ENCODE assay signal across 26 cellular contexts in the genomic region with DNA sequence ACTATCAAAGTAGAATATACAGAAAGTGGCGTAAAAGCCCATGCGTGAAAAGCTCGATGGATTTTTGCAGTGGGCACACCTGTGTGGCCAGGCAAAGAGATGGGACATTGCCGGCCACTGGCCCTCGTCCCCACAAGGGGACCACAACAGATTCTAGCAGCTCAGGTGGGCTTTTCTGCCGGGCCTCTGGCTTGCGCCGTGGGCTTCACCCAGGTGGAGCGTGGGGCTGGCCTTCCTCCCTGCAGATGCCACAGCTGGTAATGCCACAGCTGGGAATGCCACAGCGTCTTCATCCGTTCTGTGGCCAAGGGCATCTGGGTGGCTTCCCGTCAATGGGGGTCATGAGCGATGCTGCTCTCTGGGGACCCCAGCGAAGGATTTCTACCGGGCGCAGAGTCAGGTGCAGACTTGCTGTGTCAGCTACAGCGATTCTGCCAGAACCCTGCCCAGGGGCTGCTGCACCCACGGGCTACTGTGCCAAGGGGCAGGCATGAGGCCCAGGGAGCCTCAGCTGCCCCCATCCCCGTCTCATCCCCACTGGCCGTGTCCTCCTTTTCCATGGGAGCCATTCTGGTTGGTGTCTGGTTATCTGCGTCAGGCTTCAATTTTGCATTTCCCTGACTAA. TPM values are rescaled to one million over a fixed set of nuclear protein-coding genes. Genes with fewer than 3 reads are reported as not detected.
"Had no signal": no experiment of that assay in that cellular context is flagged by ENCODE, and none has a peak within 500 bp of the region (broad histone marks: within the 10 kb centered on the region; RNA-seq: fewer than 3 reads in every experiment).

No MANE protein-coding gene starts in this region.

- ATAC-seq: activated CD4-positive, CD25-positive, alpha-beta regulatory T cell treated with anti-CD3 and anti-CD28 coated beads, Interleukin-2, amount 50 U/mL, for 24 hours; activated T-helper 17 cell treated with anti-CD3 and anti-CD28 coated beads, Interleukin-2, amount 50 U/mL, for 72 hours; gastrocnemius medialis; naive thymus-derived CD8-positive, alpha-beta T cell; stimulated activated naive CD8-positive, alpha-beta T cell treated with anti-CD3 and anti-CD28 coated beads, Interleukin-15, Interleukin-2, amounts not matched to agents 100 U/mL and 50 U/mL, for 24 hours had no signal

- H3K36me3 Mint-ChIP-seq: mesothelial cell of epicardium had no signal

- H3K4me1 ChIP-seq: adrenal gland, gastrocnemius medialis, neural progenitor cell, prostate gland had no signal

- H3K36me3 ChIP-seq: adrenal gland, esophagus squamous epithelium, neural progenitor cell, prostate gland had no signal

- DNase-seq: activated CD4-positive, alpha-beta memory T cell treated with anti-CD3 and anti-CD28 coated beads, Interleukin-2, amount 10 ng/mL, durations not matched to agents 7 days and 5 days; activated CD4-positive, alpha-beta T cell treated with anti-CD3 and anti-CD28 coated beads, Interleukin-2, amount 10 ng/mL, durations not matched to agents 24 days and 14 days; esophagus squamous epithelium; gastrocnemius medialis; hypothalamus; naive thymus-derived CD8-positive, alpha-beta T cell; stimulated activated CD4-positive, alpha-beta T cell treated with anti-CD3 and anti-CD28 coated beads, Interleukin-12 subunit alpha, Interleukin-12 subunit beta, amount 100 ng/mL, for 4 hours; stimulated activated CD4-positive, alpha-beta T cell treated with anti-CD3 and anti-CD28 coated beads, Interleukin-4, amount 100 ng/mL, for 4 hours; stimulated activated naive CD8-positive, alpha-beta T cell treated with anti-CD3 and anti-CD28 coated beads, Interleukin-15, Interleukin-2, amounts not matched to agents 100 U/mL and 50 U/mL, for 24 hours had no signal

- H3K9ac ChIP-seq: neural progenitor cell had no signal

- H3K27ac Mint-ChIP-seq: activated CD4-positive, alpha-beta memory T cell treated with anti-CD3 and anti-CD28 coated beads, Interleukin-2, amount 10 ng/mL, durations not matched to agents 7 days and 5 days; activated CD4-positive, alpha-beta T cell treated with anti-CD3 and anti-CD28 coated beads, Interleukin-2, amount 10 ng/mL, durations not matched to agents 24 days and 14 days; activated naive CD8-positive, alpha-beta T cell; activated T-helper 17 cell treated with anti-CD3 and anti-CD28 coated beads, Interleukin-2, amount 50 U/mL, for 72 hours; mesothelial cell of epicardium; neural progenitor cell had no signal

- H3K9me3 ChIP-seq: gastrocnemius medialis, prostate gland had no signal

- H3K4me3 ChIP-seq: adrenal gland, dorsolateral prefrontal cortex, esophagus squamous epithelium, gastrocnemius medialis, neural progenitor cell, prostate gland had no signal

- H3K27me3 Mint-ChIP-seq: activated CD4-positive, alpha-beta memory T cell treated with anti-CD3 and anti-CD28 coated beads, Interleukin-2, amount 10 ng/mL, durations not matched to agents 7 days and 5 days; activated CD4-positive, alpha-beta T cell treated with anti-CD3 and anti-CD28 coated beads, Interleukin-2, amount 10 ng/mL, durations not matched to agents 24 days and 14 days had no signal

- H3K4me1 Mint-ChIP-seq: activated CD4-positive, alpha-beta memory T cell treated with anti-CD3 and anti-CD28 coated beads, Interleukin-2, amount 10 ng/mL, durations not matched to agents 7 days and 5 days; activated CD4-positive, alpha-beta T cell treated with anti-CD3 and anti-CD28 coated beads, Interleukin-2, amount 10 ng/mL, durations not matched to agents 24 days and 14 days; activated T-helper 17 cell treated with anti-CD3 and anti-CD28 coated beads, Interleukin-2, amount 50 U/mL, for 72 hours; central memory CD8-positive, alpha-beta T cell; mesothelial cell of epicardium; neural progenitor cell had no signal

- H3K4me3 Mint-ChIP-seq: activated CD4-positive, alpha-beta memory T cell treated with anti-CD3 and anti-CD28 coated beads, Interleukin-2, amount 10 ng/mL, durations not matched to agents 7 days and 5 days; activated CD4-positive, alpha-beta T cell treated with anti-CD3 and anti-CD28 coated beads, Interleukin-2, amount 10 ng/mL, durations not matched to agents 24 days and 14 days; activated naive CD8-positive, alpha-beta T cell; activated T-helper 17 cell treated with anti-CD3 and anti-CD28 coated beads, Interleukin-2, amount 50 U/mL, for 72 hours; central memory CD8-positive, alpha-beta T cell; mesothelial cell of epicardium; naive thymus-derived CD8-positive, alpha-beta T cell; neural progenitor cell had no signal

- FAIRE-seq: astrocyte, colon, keratinocyte had no signal

- H3K27ac ChIP-seq: adrenal gland, dorsolateral prefrontal cortex, esophagus squamous epithelium, gastrocnemius medialis, neural progenitor cell, prostate gland had no signal

RNA-seq across cellular contexts. Expression of a gene that starts 52.5 kb away (rescaled TPM):
- total RNA-seq: activated CD4-positive, alpha-beta memory T cell treated with anti-CD3 and anti-CD28 coated beads, Interleukin-2, amount 10 ng/mL, durations not matched to agents 7 days and 5 days; activated CD4-positive, alpha-beta T cell treated with anti-CD3 and anti-CD28 coated beads, Interleukin-2, amount 10 ng/mL, durations not matched to agents 24 days and 14 days; activated T-helper 17 cell treated with anti-CD3 and anti-CD28 coated beads, Interleukin-2, amount 50 U/mL, for 72 hours; adrenal gland; astrocyte; lung microvascular endothelial cell; mesothelial cell of epicardium; naive thymus-derived CD8-positive, alpha-beta T cell; osteoblast; subcutaneous adipose tissue; T-helper 2 cell treated with Interferon-gamma antibody and Interleukin-4, amounts not matched to agents 100 ng/mL and 5 ng/mL, for 36 hours; ureter had no signal
- polyA plus RNA-seq: keratinocyte had no signal
